23 cellular contexts compared by ENCODE assay signal in the genomic region with DNA sequence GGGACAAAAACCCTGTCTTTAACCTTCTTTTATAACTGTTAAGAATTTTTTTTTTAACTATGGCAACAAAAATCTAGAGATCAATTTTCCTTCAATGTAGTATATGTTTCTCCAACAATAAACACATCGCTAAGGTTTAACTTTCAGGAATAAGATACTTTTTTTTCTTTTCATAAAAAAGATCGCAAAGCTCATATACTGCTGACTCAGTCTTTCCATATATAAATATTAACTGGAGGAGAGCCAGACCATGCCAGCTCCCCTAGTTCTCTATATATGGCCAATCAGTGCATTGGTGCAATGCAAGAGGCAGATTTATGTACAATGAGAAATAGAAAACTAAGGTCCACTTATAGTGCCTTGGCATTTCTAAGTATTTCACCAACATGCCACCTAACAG.
A peak's percentile ranks its signal among the peaks of the same experiment; 100 is the strongest.
DNase-seq lines count a peak whose midpoint lies in the region; ATAC-seq, FAIRE-seq and TF ChIP-seq lines count a peak whose summit lies in the region.
"Had no signal": no experiment of that assay in that cellular context is flagged by ENCODE, and none has a peak within 500 bp of the region (broad histone marks: within the 10 kb centered on the region; RNA-seq: fewer than 3 reads in every experiment).

No MANE protein-coding gene starts in this region.

- H3K9me3 ChIP-seq in K562 (replicated peaks; ENCODE audit: control insufficient read depth, insufficient read depth, low read depth, low read length) = no peaks in the 10 kb centered on the region
- H3K9me3 ChIP-seq in muscle layer of colon (ENCODE audit: low read length) = no peaks in the 10 kb centered on the region
- H3K9me3 ChIP-seq in stomach smooth muscle (ENCODE audit: control insufficient read depth in 2 of 2, low read length in 2 of 2) = peaks cover 0 to 3% of the 10 kb centered on the region in 2 donors
- no peaks in the 10 kb centered on the region for H3K9me3 ChIP-seq in mammary epithelial cell (replicated peaks; ENCODE audit: insufficient read depth, low read length)
- H3K9me3 ChIP-seq: BLaER1, Peyer's patch had no signal

- H3K27me3 ChIP-seq in K562 (ENCODE audit: control insufficient read depth in 2 of 2, insufficient read depth in 2 of 2, low read length in 2 of 2) = no peaks in the 10 kb centered on the region; a peak in 1 of 5 replicates
- H3K27me3 ChIP-seq in muscle layer of colon (ENCODE audit: control insufficient read depth in 1 of 2, insufficient read depth in 2 of 2, low read length in 2 of 2) = no peaks in the 10 kb centered on the region
- H3K27me3 ChIP-seq in stomach smooth muscle (ENCODE audit: control insufficient read depth in 1 of 2, insufficient read depth in 2 of 2, low read length in 2 of 2) = no peaks in the 10 kb centered on the region
- H3K27me3 ChIP-seq in mammary epithelial cell (ENCODE audit: insufficient read depth, low read length) = no peaks in the 10 kb centered on the region
- H3K27me3 ChIP-seq: BLaER1, Peyer's patch had no signal

- H3K27ac ChIP-seq in K562 (ENCODE audit: extremely low read depth, low read depth, low read length) (no peak overlapping the region), muscle layer of colon (ENCODE audit: low read depth, low read length) (peak overlapping the region; percentile 83), stomach smooth muscle (ENCODE audit: low read length) (peak overlapping the region; percentile 74), mammary epithelial cell (ENCODE audit: insufficient read depth, low read depth, low read length) (no peak overlapping the region)
- H3K27ac ChIP-seq: BLaER1, GM23248, HL-60, KMS-11 had no signal

- DNase-seq in K562 (ENCODE audit: extremely low read depth in 1 of 4, low spot score in 3 of 4) (no peak), mammary epithelial cell (no peak), DMS153 (lab: John Stamatoyannopoulos, UW) (no peak)
- DNase-seq in stimulated activated effector memory CD8-positive, alpha-beta T cell treated with anti-CD3 and anti-CD28 coated beads, Interleukin-12 subunit alpha, Interleukin-12 subunit beta, amount 100 ng/mL, for 72 hours (ENCODE audit: low spot score in 2 of 2) = no peak
- no peak for DNase-seq in activated CD8-positive, alpha-beta memory T cell treated with anti-CD3 and anti-CD28 coated beads, Interleukin-2, amount 10 ng/mL, durations not matched to agents 7 days and 5 days
- DNase-seq: ACHN; CD4-positive, alpha-beta T cell; COR-L47; DMS79 treated with DMSO at 0.1 percent for 48 hours; H9; HFFc6; NCI-H1105; NCI-H146; NCI-H2029 treated with DMSO at 0.1 percent for 48 hours; NCI-H226; NCI-H524; Peyer's patch had no signal

- CTCF ChIA-PET in K562 (lab: Yijun Ruan, JAX; ENCODE audit: low intra/inter-chr PET ratio) = no interaction called here
- CTCF ChIA-PET in mammary epithelial cell (lab: Charles Lee; ENCODE audit: low non-redundant PET) = no interaction called here
- CTCF ChIA-PET in activated CD8-positive, alpha-beta memory T cell treated with anti-CD3 and anti-CD28 coated beads, Interleukin-2, amount 10 ng/mL, durations not matched to agents 7 days and 5 days (lab: Charles Lee) = no interaction called here

- H3K36me3 ChIP-seq in K562 (ENCODE audit: control insufficient read depth, insufficient read depth, low read length) (no peaks in the 10 kb centered on the region), muscle layer of colon (ENCODE audit: insufficient read depth, low read length) (no peaks in the 10 kb centered on the region), stomach smooth muscle (ENCODE audit: control insufficient read depth in 2 of 2, insufficient read depth in 2 of 2, low read length in 2 of 2) (no peaks in the 10 kb centered on the region), mammary epithelial cell (ENCODE audit: insufficient read depth, low read length) (no peaks in the 10 kb centered on the region)
- H3K36me3 ChIP-seq: BLaER1, Peyer's patch had no signal

- dilution Hi-C loops in mammary epithelial cell (cut with HindIII; ENCODE audit: low sequenced_read_pairs) = no loop called here

- TF ChIP-seq RAD21 in K562 (CRISPR knock-in tag; conservative IDR thresholded peaks at IDR 0.05 in 1 of 2, IDR thresholded peaks at IDR 0.05 in 1 of 2) = no peak

- TF ChIP-seq CTCF in K562 (IDR thresholded peaks at IDR 0.05 in 2 of 3, conservative IDR thresholded peaks at IDR 0.05 in 1 of 3; ENCODE audit: insufficient read depth in 2 of 3, low read depth in 1 of 3, low read length in 3 of 3) (no peak), mammary epithelial cell (conservative IDR thresholded peaks at IDR 0.05 in 1 of 2, IDR thresholded peaks at IDR 0.05 in 1 of 2; ENCODE audit: extremely low read depth in 1 of 2, insufficient read depth in 1 of 2, low read depth in 1 of 2, low read length in 2 of 2) (no peak)

- H3K79me2 ChIP-seq in K562 (ENCODE audit: control insufficient read depth, insufficient read depth, low read length) = no peaks in the 10 kb centered on the region
- H3K79me2 ChIP-seq in mammary epithelial cell (ENCODE audit: insufficient read depth, low read length) = no peaks in the 10 kb centered on the region

- POLR2A ChIA-PET in K562 (lab: Yijun Ruan, JAX) = no interaction called here

- in situ Hi-C loops in K562 (cut with MboI) = no loop called here
- in situ Hi-C loops in mammary epithelial cell (cut with MboI; ENCODE audit: low sequenced_read_pairs in 2 of 2) = no loop called here

- H3K4me2 ChIP-seq in K562 (ENCODE audit: insufficient read depth, low read length) (no peak overlapping the region), mammary epithelial cell (ENCODE audit: insufficient read depth, low read depth, low read length) (no peak overlapping the region)
- H3K4me2 ChIP-seq: BLaER1, KMS-11 had no signal

- no peak overlapping the region for H3K27ac Mint-ChIP-seq in stimulated activated effector memory CD8-positive, alpha-beta T cell treated with anti-CD3 and anti-CD28 coated beads, Interleukin-12 subunit alpha, Interleukin-12 subunit beta, amount 100 ng/mL, for 72 hours
- H3K27ac Mint-ChIP-seq in activated CD8-positive, alpha-beta memory T cell treated with anti-CD3 and anti-CD28 coated beads, Interleukin-2, amount 10 ng/mL, durations not matched to agents 7 days and 5 days = no peak overlapping the region
- H3K27ac Mint-ChIP-seq: CD4-positive, alpha-beta T cell; H9; HFFc6 had no signal

- FAIRE-seq in K562 (lab: Jason Lieb, UNC) = no peak

- 16% methylated on average over 2 of the region's 2 CpGs for WGBS in K562 (ENCODE audit: insufficient coverage, low coverage, missing lambda C conversion rate)
- 91% methylated on average over 2 of the region's 2 CpGs for WGBS in mammary epithelial cell (ENCODE audit: low coverage, missing lambda C conversion rate)

- H3K9me1 ChIP-seq in K562 (ENCODE audit: control insufficient read depth, insufficient read depth, low read length) = no peaks in the 10 kb centered on the region

- no peak for TF ChIP-seq POLR2A in K562 (conservative IDR thresholded peaks at IDR 0.05)

- H3K4me3 Mint-ChIP-seq in stimulated activated effector memory CD8-positive, alpha-beta T cell treated with anti-CD3 and anti-CD28 coated beads, Interleukin-12 subunit alpha, Interleukin-12 subunit beta, amount 100 ng/mL, for 72 hours = no peak overlapping the region
- H3K4me3 Mint-ChIP-seq in activated CD8-positive, alpha-beta memory T cell treated with anti-CD3 and anti-CD28 coated beads, Interleukin-2, amount 10 ng/mL, durations not matched to agents 7 days and 5 days = no peak overlapping the region
- H3K4me3 Mint-ChIP-seq: CD4-positive, alpha-beta T cell; H9; HFFc6 had no signal

- H3K4me3 ChIP-seq in K562 (no peak overlapping the region), muscle layer of colon (ENCODE audit: low read depth in 1 of 2, low read length in 2 of 2) (no peak overlapping the region), stomach smooth muscle (ENCODE audit: low read length in 2 of 2) (no peak overlapping the region), mammary epithelial cell (replicated peaks in 1 of 3; ENCODE audit: insufficient read depth in 1 of 3, low read depth in 2 of 3, low read length in 3 of 3) (no peak overlapping the region)
- H3K4me3 ChIP-seq: BLaER1, GM23248, Peyer's patch had no signal

- H2AFZ ChIP-seq in K562 (ENCODE audit: low read depth, low read length) (no peak overlapping the region), mammary epithelial cell (ENCODE audit: low read depth, low read length) (no peak overlapping the region)
- H2AFZ ChIP-seq: GM23248 had no signal

- H3K9me3 Mint-ChIP-seq in stimulated activated effector memory CD8-positive, alpha-beta T cell treated with anti-CD3 and anti-CD28 coated beads, Interleukin-12 subunit alpha, Interleukin-12 subunit beta, amount 100 ng/mL, for 72 hours = peaks cover 1% of the 10 kb centered on the region
- peaks cover under 1% of the 10 kb centered on the region for H3K9me3 Mint-ChIP-seq in activated CD8-positive, alpha-beta memory T cell treated with anti-CD3 and anti-CD28 coated beads, Interleukin-2, amount 10 ng/mL, durations not matched to agents 7 days and 5 days (ENCODE audit: low read depth)
- H3K9me3 Mint-ChIP-seq: CD4-positive, alpha-beta T cell had no signal

- no peaks in the 10 kb centered on the region; a peak in 2 of 5 replicates for H3K4me1 ChIP-seq in K562 (replicated peaks in 1 of 2; ENCODE audit: control insufficient read depth in 2 of 2, insufficient read depth in 2 of 2, low read length in 2 of 2)
- peaks cover 49% of the 10 kb centered on the region for H3K4me1 ChIP-seq in muscle layer of colon (ENCODE audit: insufficient read depth, low read length)
- peaks cover 11% of the 10 kb centered on the region for H3K4me1 ChIP-seq in stomach smooth muscle (ENCODE audit: control insufficient read depth, insufficient read depth, low read length)
- peaks cover 3% of the 10 kb centered on the region for H3K4me1 ChIP-seq in mammary epithelial cell (ENCODE audit: insufficient read depth, low read length)
- H3K4me1 ChIP-seq: Peyer's patch had no signal

- no peaks in the 10 kb centered on the region for H3K36me3 Mint-ChIP-seq in stimulated activated effector memory CD8-positive, alpha-beta T cell treated with anti-CD3 and anti-CD28 coated beads, Interleukin-12 subunit alpha, Interleukin-12 subunit beta, amount 100 ng/mL, for 72 hours
- H3K36me3 Mint-ChIP-seq in activated CD8-positive, alpha-beta memory T cell treated with anti-CD3 and anti-CD28 coated beads, Interleukin-2, amount 10 ng/mL, durations not matched to agents 7 days and 5 days = no peaks in the 10 kb centered on the region

- H3K27me3 Mint-ChIP-seq in activated CD8-positive, alpha-beta memory T cell treated with anti-CD3 and anti-CD28 coated beads, Interleukin-2, amount 10 ng/mL, durations not matched to agents 7 days and 5 days = no peaks in the 10 kb centered on the region

- H4K20me1 ChIP-seq in K562 (replicated peaks; ENCODE audit: control insufficient read depth, insufficient read depth, low read length) (no peaks in the 10 kb centered on the region), mammary epithelial cell (ENCODE audit: insufficient read depth, low read length) (no peaks in the 10 kb centered on the region)
- H4K20me1 ChIP-seq: BLaER1 had no signal

- TF ChIP-seq EP300 in K562 (IDR thresholded peaks at IDR 0.05; ENCODE audit: low read length) = no peak

- BruUV-seq in K562 (replicated peaks; lab: Mats Ljungman, UMichigan) (no TSS peak), mammary epithelial cell (replicated peaks; lab: Mats Ljungman, UMichigan) (no TSS peak)

- H3K4me1 Mint-ChIP-seq in stimulated activated effector memory CD8-positive, alpha-beta T cell treated with anti-CD3 and anti-CD28 coated beads, Interleukin-12 subunit alpha, Interleukin-12 subunit beta, amount 100 ng/mL, for 72 hours = no peaks in the 10 kb centered on the region
- no peaks in the 10 kb centered on the region for H3K4me1 Mint-ChIP-seq in activated CD8-positive, alpha-beta memory T cell treated with anti-CD3 and anti-CD28 coated beads, Interleukin-2, amount 10 ng/mL, durations not matched to agents 7 days and 5 days

- intact Hi-C loops in K562 (cut with micrococcal nuclease) (no loop called here), mammary epithelial cell (cut with micrococcal nuclease) (no loop called here)

- no peak overlapping the region for H3K9ac ChIP-seq in K562 (ENCODE audit: insufficient read depth in 1 of 2, low read depth in 2 of 2, low read length in 2 of 2)
- no peak overlapping the region for H3K9ac ChIP-seq in muscle layer of colon (ENCODE audit: low read length)
- no peak overlapping the region for H3K9ac ChIP-seq in stomach smooth muscle (ENCODE audit: low read length in 2 of 2)
- no peak overlapping the region for H3K9ac ChIP-seq in mammary epithelial cell (ENCODE audit: insufficient read depth, low read length)
- H3K9ac ChIP-seq: BLaER1, GM23248, KMS-11 had no signal

- ATAC-seq in K562 = no peak
- ATAC-seq in stimulated activated effector memory CD8-positive, alpha-beta T cell treated with anti-CD3 and anti-CD28 coated beads, Interleukin-12 subunit alpha, Interleukin-12 subunit beta, amount 100 ng/mL, for 72 hours = no peak
- no peak for ATAC-seq in activated CD8-positive, alpha-beta memory T cell treated with anti-CD3 and anti-CD28 coated beads, Interleukin-2, amount 10 ng/mL, durations not matched to agents 7 days and 5 days

Comparison
In these comparisons a context has a peak if more than half of its experiments do, and no peak if none do; other contexts are left out.
1. H3K27ac ChIP-seq: peak in muscle layer of colon (single experiment) and stomach smooth muscle (single experiment); none in K562 (single experiment) and mammary epithelial cell (single experiment).